9 cellular contexts compared by ENCODE assay signal in genomic region chr6:83867527-83868161, GRCh38. TPM values are rescaled to one million over a fixed set of nuclear protein-coding genes. Genes with fewer than 3 reads are reported as not detected.
DNase-seq lines count a peak whose midpoint lies in the region; ATAC-seq and TF ChIP-seq lines count a peak whose summit lies in the region.
"Had no signal": no experiment of that assay in that cellular context is flagged by ENCODE, and none has a peak within 500 bp of the region (broad histone marks: within the 10 kb centered on the region; RNA-seq: fewer than 3 reads in every experiment).

No MANE protein-coding gene starts in this region.

- H3K9me3 ChIP-seq in left ventricle myocardium inferior (replicated peaks) (no peaks in the 10 kb centered on the region), transverse colon (no peaks in the 10 kb centered on the region), prostate gland (no peaks in the 10 kb centered on the region)

- no peak for TF ChIP-seq EP300 in transverse colon (IDR thresholded peaks at IDR 0.05; ENCODE audit: low read depth)

- H3K4me3 ChIP-seq in left ventricle myocardium inferior (no peak overlapping the region), transverse colon (no peak overlapping the region), prostate gland (no peak overlapping the region)

- ATAC-seq in Right ventricle myocardium inferior (peak; percentile 50), left ventricle myocardium superior (peak; percentile 54)

- DNase-seq in Right ventricle myocardium inferior (ENCODE audit: missing footprints), result peak; percentile 81
- no peak for DNase-seq in left ventricle myocardium inferior
- DNase-seq in SW 1271 (lab: John Stamatoyannopoulos, UW), result peak; percentile 15 to 38
- peak; percentile 29 for DNase-seq in left ventricle myocardium superior
- peak; percentile 36 for DNase-seq in transverse colon
- DNase-seq in NCI-H2196 (lab: John Stamatoyannopoulos, UW; ENCODE audit: unreplicated experiment), result no peak
- DNase-seq in prostate gland (ENCODE audit: low spot score), result no peak
- DNase-seq in HuH-7 (ENCODE audit: low spot score), result no peak

- H3K4me1 ChIP-seq in left ventricle myocardium inferior (no peaks in the 10 kb centered on the region), transverse colon (no peaks in the 10 kb centered on the region), prostate gland (replicated peaks) (no peaks in the 10 kb centered on the region)

- peaks cover 29% of the 10 kb centered on the region for H3K36me3 ChIP-seq in left ventricle myocardium inferior
- peaks cover 0 to 15% (median 7%) of the 10 kb centered on the region in 4 donors for H3K36me3 ChIP-seq in transverse colon
- H3K36me3 ChIP-seq in prostate gland, result no peaks in the 10 kb centered on the region

- in situ Hi-C loops in transverse colon (cut with MboI; ENCODE audit: low pct_ligation_motif_present in 1 of 4, low pct_unique_long_range_greater_than_20kb in 1 of 4, low sequenced_read_pairs in 3 of 4), result no loop called here

- intact Hi-C loops in Right ventricle myocardium inferior (cut with DNase I), result no loop called here
- intact Hi-C loops in left ventricle myocardium inferior (cut with micrococcal nuclease), result no loop called here
- intact Hi-C loops in left ventricle myocardium superior (cut with micrococcal nuclease), result no loop called here
- intact Hi-C loops in transverse colon (cut with DNase I; ENCODE audit: low total_unique reads), result no loop called here
- intact Hi-C loops in prostate gland (cut with DNase I), result no loop called here

- no peak for TF ChIP-seq POLR2A in transverse colon (IDR thresholded peaks at IDR 0.05)
- TF ChIP-seq POLR2A in prostate gland (IDR thresholded peaks at IDR 0.05), result no peak

- H3K27me3 ChIP-seq in left ventricle myocardium inferior (ENCODE audit: low read depth) (no peaks in the 10 kb centered on the region), transverse colon (no peaks in the 10 kb centered on the region), prostate gland (replicated peaks; ENCODE audit: insufficient read depth) (no peaks in the 10 kb centered on the region)

- 91 to 100% methylated on average over 3 to 9 of the region's 9 CpGs for whole genome bisulfite sequencing in transverse colon (ENCODE audit: low coverage in 1 of 2), 2 donors
- 96% methylated on average over 9 of the region's 9 CpGs for WGBS in prostate gland

- no peak for TF ChIP-seq CTCF in left ventricle myocardium inferior (IDR thresholded peaks at IDR 0.05; ENCODE audit: borderline replicate concordance)
- TF ChIP-seq CTCF in transverse colon (IDR thresholded peaks at IDR 0.05), result no peak
- no peak for TF ChIP-seq CTCF in prostate gland (IDR thresholded peaks at IDR 0.05)

- H3K27ac ChIP-seq in left ventricle myocardium inferior (replicated peaks), result no peak overlapping the region
- H3K27ac ChIP-seq in transverse colon, result no peak overlapping the region
- H3K27ac ChIP-seq in prostate gland, result no peak overlapping the region

RNA-seq across cellular contexts. Expression of gene CYB5R4, which starts 8.2 kb away (rescaled TPM):
- total RNA-seq in Right ventricle myocardium inferior (15.9 TPM), left ventricle myocardium inferior (14.5 TPM), left ventricle myocardium superior (13.9 TPM), transverse colon (10 to 100 TPM in 1 of 4 donors, 1 to 10 TPM in 3; 6.0 to 10.5 (median 8.4) TPM), prostate gland (1 to 10 TPM; 8.2 to 8.6 TPM)

RNA-seq across cellular contexts. Expression of gene RIPPLY2, which starts 14.5 kb away (rescaled TPM):
- total RNA-seq in Right ventricle myocardium inferior (not detected), left ventricle myocardium inferior (not detected), left ventricle myocardium superior (not detected), transverse colon (not detected), prostate gland (under 1 TPM in 1 of 2 donors, not detected in 1; 0.23 TPM)
- total RNA-seq: kidney epithelial cell had no signal

Comparison
In these comparisons a context has a peak if more than half of its experiments do, and no peak if none do; other contexts are left out.
1. DNase-seq: peak in Right ventricle myocardium inferior (single experiment), SW 1271 (2 of 2), left ventricle myocardium superior (single experiment) and transverse colon (single experiment); none in left ventricle myocardium inferior (single experiment), NCI-H2196 (single experiment), prostate gland (single experiment) and HuH-7 (single experiment).